34 cellular contexts compared by ENCODE assay signal in the genomic region with DNA sequence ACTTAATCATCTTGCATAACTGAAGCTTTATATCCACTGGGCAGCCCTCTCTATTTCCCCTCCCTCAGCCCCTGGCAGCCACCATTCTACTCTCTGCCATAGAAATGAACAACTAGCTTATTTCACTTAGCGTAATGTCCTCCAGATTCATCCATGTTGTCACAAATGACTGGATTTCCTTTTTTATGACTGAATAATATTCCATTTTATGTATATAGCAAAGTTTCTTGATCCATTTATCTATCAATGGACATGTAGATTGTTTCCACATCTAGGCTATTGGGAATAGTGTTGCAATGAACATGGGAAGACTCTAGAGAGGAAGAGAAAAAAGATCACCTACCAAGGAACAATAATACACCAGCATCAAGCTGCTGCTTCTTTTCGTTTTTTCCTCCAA. TPM values are rescaled to one million over a fixed set of nuclear protein-coding genes. Genes with fewer than 3 reads are reported as not detected.
DNase-seq lines count a peak whose midpoint lies in the region; ATAC-seq, FAIRE-seq and TF ChIP-seq lines count a peak whose summit lies in the region.
"Had no signal": no experiment of that assay in that cellular context is flagged by ENCODE, and none has a peak within 500 bp of the region (broad histone marks: within the 10 kb centered on the region; RNA-seq: fewer than 3 reads in every experiment).

No MANE protein-coding gene starts in this region.

- H4K20me1 ChIP-seq in GM23338 (replicated peaks; ENCODE audit: insufficient read depth) (no peaks in the 10 kb centered on the region), K562 (replicated peaks; ENCODE audit: control insufficient read depth, insufficient read depth, low read length) (no peaks in the 10 kb centered on the region)
- H4K20me1 ChIP-seq: BLaER1; BLaER1 treated with 17β-estradiol and CSF1 and Interleukin-3, amounts not matched to agents 10 nM and 100 nM had no signal

- H3K4me2 ChIP-seq in GM23338: no peak overlapping the region
- H3K4me2 ChIP-seq in K562 (ENCODE audit: insufficient read depth, low read length): no peak overlapping the region
- H3K4me2 ChIP-seq in neuronal stem cell (ENCODE audit: insufficient read depth, low read length, poor library complexity, severe bottlenecking): no peak overlapping the region
- H3K4me2 ChIP-seq: A549; BLaER1; BLaER1 treated with 17β-estradiol and CSF1 and Interleukin-3, amounts not matched to agents 10 nM and 100 nM had no signal

- WGBS in K562 (ENCODE audit: insufficient coverage, low coverage, missing lambda C conversion rate): 100% methylated on average over 2 of the region's 2 CpGs
- 93 to 96% methylated on average over 2 of the region's 2 CpGs for WGBS in sigmoid colon, 2 donors
- no CpG with 5 or more reads among the region's 2 CpGs for WGBS in neuronal stem cell (ENCODE audit: extremely low coverage in 2 of 2, insufficient read length in 2 of 2, insufficient replicate concordance in 1 of 2), 2 donors

- FAIRE-seq in K562 (lab: Jason Lieb, UNC): no peak
- FAIRE-seq: A549, D721Med had no signal

- TF ChIP-seq POLR2A in K562 (conservative IDR thresholded peaks at IDR 0.05) (no peak), sigmoid colon (IDR thresholded peaks at IDR 0.05) (no peak)

- no peak overlapping the region for H2BK120ac ChIP-seq in neuronal stem cell (ENCODE audit: low read depth, low read length)

- TF ChIP-seq EP300 in K562 (IDR thresholded peaks at IDR 0.05; ENCODE audit: low read length): no peak
- TF ChIP-seq EP300 in sigmoid colon (IDR thresholded peaks at IDR 0.05): no peak

- H3K79me2 ChIP-seq in GM23338 (replicated peaks; ENCODE audit: insufficient read depth) (no peaks in the 10 kb centered on the region), K562 (ENCODE audit: control insufficient read depth, insufficient read depth, low read length) (no peaks in the 10 kb centered on the region)

- H3K9me3 Mint-ChIP-seq in GM23338: peaks cover 7% of the 10 kb centered on the region
- H3K9me3 Mint-ChIP-seq: CD4-positive, alpha-beta T cell; CD8-positive, alpha-beta T cell had no signal

- no peak overlapping the region for H3K27ac ChIP-seq in GM23338 (ENCODE audit: low read depth)
- H3K27ac ChIP-seq in HEK293 (ENCODE audit: extremely low read depth, low read depth, low read length): no peak overlapping the region
- H3K27ac ChIP-seq in K562 (ENCODE audit: extremely low read depth, low read depth, low read length): no peak overlapping the region
- H3K27ac ChIP-seq in sigmoid colon: no peak overlapping the region
- no peak overlapping the region for H3K27ac ChIP-seq in neuronal stem cell (replicated peaks; ENCODE audit: low read length)
- H3K27ac ChIP-seq: 22Rv1; A549; BLaER1; BLaER1 treated with 17β-estradiol and CSF1 and Interleukin-3, amounts not matched to agents 10 nM and 100 nM; C4-2B had no signal

- no peaks in the 10 kb centered on the region for H3K79me1 ChIP-seq in neuronal stem cell (ENCODE audit: low read depth, low read length)

- POLR2A ChIA-PET in HEK293 (lab: Yijun Ruan, JAX): no interaction called here
- POLR2A ChIA-PET in K562 (lab: Yijun Ruan, JAX): interaction anchor here (0.5 kb wide), 1 partner anchor 181 kb away, joined by 6 read pairs; no protein-coding TSS in a partner anchor

- no peak overlapping the region for H2BK5ac ChIP-seq in neuronal stem cell (ENCODE audit: low read length)

- no peaks in the 10 kb centered on the region for H3K9me2 ChIP-seq in GM23338 (ENCODE audit: insufficient read depth)

- H3K9ac ChIP-seq in K562 (ENCODE audit: insufficient read depth in 1 of 2, low read depth in 2 of 2, low read length in 2 of 2) (no peak overlapping the region), neuronal stem cell (ENCODE audit: low read depth, low read length, poor library complexity) (no peak overlapping the region)
- H3K9ac ChIP-seq: BLaER1; BLaER1 treated with 17β-estradiol and CSF1 and Interleukin-3, amounts not matched to agents 10 nM and 100 nM had no signal

- no peaks in the 10 kb centered on the region for H3K27me3 ChIP-seq in GM23338 (ENCODE audit: insufficient read depth)
- H3K27me3 ChIP-seq in K562 (ENCODE audit: control insufficient read depth in 2 of 2, insufficient read depth in 2 of 2, low read length in 2 of 2): no peaks in the 10 kb centered on the region
- no peaks in the 10 kb centered on the region for H3K27me3 ChIP-seq in sigmoid colon
- H3K27me3 ChIP-seq in neuronal stem cell (ENCODE audit: control insufficient read depth in 3 of 3, insufficient read depth in 3 of 3, low read depth in 1 of 3, low read length in 3 of 3): peaks cover 0 to 3% (median 1%) of the 10 kb centered on the region in 3 experiments
- H3K27me3 ChIP-seq: BLaER1; BLaER1 treated with 17β-estradiol and CSF1 and Interleukin-3, amounts not matched to agents 10 nM and 100 nM had no signal

- H2BK12ac ChIP-seq in neuronal stem cell (ENCODE audit: low read length): no peak overlapping the region

- peaks cover 3% of the 10 kb centered on the region; the same call in 1 of the 3 replicates for H3K36me3 Mint-ChIP-seq in GM23338 (ENCODE audit: low read depth)
- H3K36me3 Mint-ChIP-seq: CD4-positive, alpha-beta memory T cell; CD4-positive, CD25-positive, alpha-beta regulatory T cell; CD8-positive, alpha-beta T cell had no signal

- H3F3A ChIP-seq in GM23338 (replicated peaks; ENCODE audit: low read depth): no peaks in the 10 kb centered on the region

- no peaks in the 10 kb centered on the region for H3K27me3 Mint-ChIP-seq in GM23338 (ENCODE audit: insufficient read depth, low read depth, poor library complexity)
- H3K27me3 Mint-ChIP-seq: CD4-positive, alpha-beta T cell had no signal

- TF ChIP-seq RAD21 in K562 (CRISPR knock-in tag; conservative IDR thresholded peaks at IDR 0.05 in 1 of 2, IDR thresholded peaks at IDR 0.05 in 1 of 2): no peak

- no peak overlapping the region for H3K27ac Mint-ChIP-seq in GM23338
- H3K27ac Mint-ChIP-seq: B cell; CD14-positive monocyte; CD4-positive, alpha-beta memory T cell; CD4-positive, alpha-beta T cell; CD4-positive, CD25-positive, alpha-beta regulatory T cell; CD8-positive, alpha-beta memory T cell; CD8-positive, alpha-beta T cell had no signal

- 0 out of 2 replicates have a peak overlapping the region, but pooled peaks have one; percentile 20 for H2AFZ ChIP-seq in GM23338
- H2AFZ ChIP-seq in K562 (ENCODE audit: low read depth, low read length): no peak overlapping the region
- no peak overlapping the region for H2AFZ ChIP-seq in neuronal stem cell (ENCODE audit: low read length)

- no TSS peak for BruUV-seq in K562 (replicated peaks; lab: Mats Ljungman, UMichigan)

- H3K23ac ChIP-seq in neuronal stem cell (ENCODE audit: low read depth, low read length, poor library complexity): no peak overlapping the region

- H3K9me3 ChIP-seq in HEK293 (ENCODE audit: control insufficient read depth, insufficient read depth, low read depth, low read length) (no peaks in the 10 kb centered on the region), K562 (replicated peaks; ENCODE audit: control insufficient read depth, insufficient read depth, low read depth, low read length) (peaks cover 7% of the 10 kb centered on the region), sigmoid colon (no peaks in the 10 kb centered on the region), neuronal stem cell (replicated peaks in 1 of 2; ENCODE audit: control insufficient read depth in 2 of 2, insufficient read depth in 1 of 2, low read depth in 1 of 2, low read length in 2 of 2) (no peaks in the 10 kb centered on the region)
- H3K9me3 ChIP-seq: A549, Caco-2 had no signal

- CTCF ChIA-PET in HEK293 (lab: Yijun Ruan, JAX): interaction anchor here (0.6 kb wide), 1 partner anchor 380 kb away, joined by 5 read pairs; no protein-coding TSS in a partner anchor
- CTCF ChIA-PET in K562 (lab: Yijun Ruan, JAX; ENCODE audit: low intra/inter-chr PET ratio): no interaction called here

- intact Hi-C loops in K562 (cut with micrococcal nuclease): no loop called here
- intact Hi-C loops in sigmoid colon (cut with DNase I): no loop called here

- ATAC-seq in GM23338 (no peak), K562 (no peak)
- ATAC-seq: A549; CD8-positive, alpha-beta T cell had no signal

- H3K18ac ChIP-seq in neuronal stem cell (ENCODE audit: low read length): no peak overlapping the region

- H4K8ac ChIP-seq in neuronal stem cell (ENCODE audit: low read depth, low read length): no peak overlapping the region

- H2BK15ac ChIP-seq in neuronal stem cell (ENCODE audit: low read length): no peak overlapping the region

- H3K4ac ChIP-seq in neuronal stem cell (ENCODE audit: low read length): no peak overlapping the region

- H3K4me1 ChIP-seq in GM23338 (ENCODE audit: insufficient read depth) (peaks cover 5% of the 10 kb centered on the region; the same call in 1 of the 2 replicates), HEK293 (ENCODE audit: control insufficient read depth, insufficient read depth, low read length) (no peaks in the 10 kb centered on the region), K562 (replicated peaks in 1 of 2; ENCODE audit: control insufficient read depth in 2 of 2, insufficient read depth in 2 of 2, low read length in 2 of 2) (peaks cover 6 to 10% of the 10 kb centered on the region in 2 experiments; a peak in 3 of 5 replicates), sigmoid colon (no peaks in the 10 kb centered on the region), neuronal stem cell (ENCODE audit: control insufficient read depth in 2 of 2, insufficient read depth in 1 of 2, low read depth in 1 of 2, low read length in 2 of 2) (no peaks in the 10 kb centered on the region)
- H3K4me1 ChIP-seq: A549; BE2C; BLaER1; BLaER1 treated with 17β-estradiol and CSF1 and Interleukin-3, amounts not matched to agents 10 nM and 100 nM; Caco-2 had no signal

- no peak for DNase-seq in GM23338 (ENCODE audit: low spot score)
- no peak for DNase-seq in K562 (ENCODE audit: extremely low read depth in 1 of 4, low spot score in 3 of 4)
- DNase-seq in sigmoid colon: no peak
- DNase-seq in OCI-M1 (lab: John Stamatoyannopoulos, UW): no peak
- DNase-seq in neuronal stem cell (ENCODE audit: low spot score): no peak
- DNase-seq: 8988T; ACHN; AML-193; BE2C; C1 segment of cervical spinal cord; Caco-2; Calu3; CD4-positive, alpha-beta memory T cell; CD4-positive, alpha-beta T cell; CD4-positive, CD25-positive, alpha-beta regulatory T cell; CD8-positive, alpha-beta memory T cell; CD8-positive, alpha-beta T cell; COR-L47; DMS 273 treated with DMSO at 0.1 percent for 48 hours; DMS153; DMS53; DMS79; DMS79 treated with DMSO at 0.1 percent for 48 hours; DND-41; EL had no signal

- no peak overlapping the region for H3K14ac ChIP-seq in neuronal stem cell (ENCODE audit: low read length)

- no peak overlapping the region for H2AK5ac ChIP-seq in neuronal stem cell (ENCODE audit: low read depth, low read length)

- in situ Hi-C loops in K562 (cut with MboI): no loop called here

- H3K9me1 ChIP-seq in K562 (ENCODE audit: control insufficient read depth, insufficient read depth, low read length): no peaks in the 10 kb centered on the region

- H3K4me3 Mint-ChIP-seq in GM23338: no peak overlapping the region
- H3K4me3 Mint-ChIP-seq: B cell; CD14-positive monocyte; CD4-positive, alpha-beta memory T cell; CD4-positive, alpha-beta T cell; CD4-positive, CD25-positive, alpha-beta regulatory T cell; CD8-positive, alpha-beta memory T cell; CD8-positive, alpha-beta T cell had no signal

- H3K4me3 ChIP-seq in GM23338: no peak overlapping the region
- no peak overlapping the region for H3K4me3 ChIP-seq in HEK293 (ENCODE audit: low read depth, low read length)
- no peak overlapping the region for H3K4me3 ChIP-seq in K562
- H3K4me3 ChIP-seq in sigmoid colon: no peak overlapping the region
- H3K4me3 ChIP-seq in neuronal stem cell (ENCODE audit: low read length in 2 of 2): no peak overlapping the region
- H3K4me3 ChIP-seq: A549; BLaER1; BLaER1 treated with 17β-estradiol and CSF1 and Interleukin-3, amounts not matched to agents 10 nM and 100 nM had no signal

- TF ChIP-seq CTCF in GM23338 (conservative IDR thresholded peaks at IDR 0.05; ENCODE audit: low read depth in 2 of 2) (no peak), HEK293 (tag by site-specific recombination; IDR thresholded peaks at IDR 0.05) (no peak), K562 (IDR thresholded peaks at IDR 0.05 in 2 of 3, conservative IDR thresholded peaks at IDR 0.05 in 1 of 3; ENCODE audit: insufficient read depth in 2 of 3, low read depth in 1 of 3, low read length in 3 of 3) (no peak), sigmoid colon (IDR thresholded peaks at IDR 0.05) (no peak)

- H3K36me3 ChIP-seq in GM23338 (ENCODE audit: insufficient read depth): no peaks in the 10 kb centered on the region; the same call in 1 of the 2 replicates
- no peaks in the 10 kb centered on the region for H3K36me3 ChIP-seq in HEK293 (ENCODE audit: control insufficient read depth in 2 of 2, insufficient read depth in 1 of 2, low read length in 2 of 2)
- H3K36me3 ChIP-seq in K562 (ENCODE audit: control insufficient read depth, insufficient read depth, low read length): no peaks in the 10 kb centered on the region
- no peaks in the 10 kb centered on the region for H3K36me3 ChIP-seq in sigmoid colon
- no peaks in the 10 kb centered on the region for H3K36me3 ChIP-seq in neuronal stem cell (replicated peaks in 1 of 2; ENCODE audit: control insufficient read depth in 2 of 2, insufficient read depth in 2 of 2, low read length in 2 of 2)
- H3K36me3 ChIP-seq: BE2C; BLaER1; BLaER1 treated with 17β-estradiol and CSF1 and Interleukin-3, amounts not matched to agents 10 nM and 100 nM had no signal

- H4K91ac ChIP-seq in neuronal stem cell (ENCODE audit: low read depth, low read length, poor library complexity): no peak overlapping the region

- peaks cover under 1% of the 10 kb centered on the region; the same call in 2 of the 3 replicates for H3K4me1 Mint-ChIP-seq in GM23338
- H3K4me1 Mint-ChIP-seq: B cell; CD14-positive monocyte; CD4-positive, alpha-beta memory T cell; CD4-positive, CD25-positive, alpha-beta regulatory T cell; CD8-positive, alpha-beta memory T cell had no signal

RNA-seq across cellular contexts. Expression of a gene that starts 32.1 kb away (rescaled TPM):
- total RNA-seq in GM23338 (2014; rRNA removed; shearing (Covaris generic)): 42.5 and 44.5 TPM in 2 replicates
- polyA plus RNA-seq in GM23338 (2016; fragmentation: Nextera tagmentation; extraction: Ambion mirVana) (6.0 and 7.9 TPM in 2 replicates), K562 (2011; rRNA removed) (18.8 and 21.1 TPM in 2 replicates), K562 (2014; fragmentation: Illumina TruSeq; extraction: Trizol) (11.8 and 15.2 TPM in 2 replicates), K562 (2014; fragmentation: Nextera tagmentation; extraction: Ambion mirVana) (1 to 10 TPM; 6.1 to 8.0 TPM), K562 (2014; rRNA removed) (12.2 and 12.7 TPM in 2 replicates), sigmoid colon (10 to 100 TPM; 10.6 to 12.0 (median 11.8) TPM)
- total RNA-seq in K562 (2011; cell fraction: chromatin; rRNA removed; ENCODE audit: low replicate concordance): 7.7 and 20.8 TPM in 2 replicates
- total RNA-seq in K562 (2011; cell fraction: nucleolus; rRNA removed): 3.3 and 4.5 TPM in 2 replicates
- total RNA-seq in K562 (2011; cell fraction: nucleoplasm; rRNA removed): 9.1 and 18.0 TPM in 2 replicates
- total RNA-seq in K562 (2014; rRNA removed) (13.9 and 14.5 TPM in 2 replicates), K562 (2014; rRNA removed; fragmentation: Illumina TruSeq; extraction: Trizol) (26.9 and 27.3 TPM in 2 replicates), K562 (2015; rRNA removed; fragmentation: Illumina TruSeq; extraction: Trizol) (21.8 and 24.4 TPM in 2 replicates), K562 (2021) (21.0 and 22.8 TPM in 2 replicates), sigmoid colon (10 to 100 TPM; 11.0 to 17.2 (median 13.4) TPM)
- 4.0 and 10.7 TPM in 2 replicates for polyA plus RNA-seq in K562 (2011; cell fraction: cytosol; rRNA removed)
- 6.8 and 10.7 TPM in 2 replicates for polyA plus RNA-seq in K562 (2011; cell fraction: nucleus; rRNA removed)
- polyA plus RNA-seq in K562 (2012): 10.8 and 18.5 TPM in 2 replicates
- 30.8 and 35.3 TPM in 2 replicates for polyA minus RNA-seq in K562 (2011; rRNA and poly(A)+ RNA removed)
- polyA minus RNA-seq in K562 (2011; cell fraction: cytosol; rRNA and poly(A)+ RNA removed): 13.7 and 16.0 TPM in 2 replicates
- polyA minus RNA-seq in K562 (2011; cell fraction: nucleus; rRNA and poly(A)+ RNA removed): 6.6 and 11.7 TPM in 2 replicates
- 5.3 TPM for polyA plus RNA-seq in neuronal stem cell (2013, experiment 1 of 2)
- polyA plus RNA-seq in neuronal stem cell (2013, experiment 2 of 2): 5.4 TPM
